In the genomic region with DNA sequence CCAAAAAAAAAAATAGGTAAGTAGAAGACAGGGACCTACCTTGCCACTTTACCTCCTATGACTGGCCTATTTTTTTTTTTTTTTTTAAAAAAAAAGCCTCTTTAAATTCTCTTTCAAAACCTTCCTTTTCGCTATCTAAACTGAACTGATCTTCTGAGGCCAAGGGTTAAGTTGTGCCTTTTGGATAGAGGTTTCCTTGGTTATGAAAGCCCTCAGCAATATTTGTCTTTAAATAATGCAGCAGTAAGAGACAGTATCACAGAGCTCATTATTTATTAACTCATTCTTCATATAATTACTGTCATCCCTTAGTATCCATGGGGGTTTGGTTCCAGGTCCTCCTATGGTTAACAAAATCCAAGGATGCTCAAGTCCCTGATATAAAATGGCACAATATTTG, we compare ENCODE assay signal across 30 cellular contexts. TPM values are rescaled to one million over a fixed set of nuclear protein-coding genes. Genes with fewer than 3 reads are reported as not detected.
"Had no signal": no experiment of that assay in that cellular context is flagged by ENCODE, and none has a peak within 500 bp of the region (broad histone marks: within the 10 kb centered on the region; RNA-seq: fewer than 3 reads in every experiment).

No MANE protein-coding gene starts in this region.

- H3K27me3 ChIP-seq: stomach, suprapubic skin, testis, thyroid gland, tibial artery, tibial nerve, transverse colon, upper lobe of left lung, upper lobe of right lung, uterus, vagina had no signal

- DNase-seq: stimulated activated CD4-positive, alpha-beta T cell treated with anti-CD3 and anti-CD28 coated beads, Interleukin-2, amount 100 ng/mL, for 48 hours; stimulated activated CD4-positive, alpha-beta T cell treated with anti-CD3 and anti-CD28 coated beads, Interleukin-4, amount 100 ng/mL, for 1 hour; stimulated activated CD4-positive, alpha-beta T cell treated with anti-CD3 and anti-CD28 coated beads, Interleukin-4, amount 100 ng/mL, for 24 hours; stimulated activated CD4-positive, alpha-beta T cell treated with anti-CD3 and anti-CD28 coated beads, Interleukin-4, amount 100 ng/mL, for 4 hours; stimulated activated CD8-positive, alpha-beta memory T cell treated with anti-CD3 and anti-CD28 coated beads, Interleukin-4, amount 100 ng/mL, for 48 hours; stimulated activated naive B cell treated with anti-CD40 and anti-IgM and Interleukin-4, amounts not matched to agents 10 μg/mL and 1 μg/mL and 100 μg/mL, for 72 hours; stimulated activated naive CD4-positive, alpha-beta T cell; stimulated activated naive CD4-positive, alpha-beta T cell treated with Interleukin-2 at 50 U/mL for 16 hours; stimulated activated naive CD8-positive, alpha-beta T cell treated with anti-CD3 and anti-CD28 coated beads, Interleukin-15, amount 100 ng/mL, for 72 hours; stimulated activated naive CD8-positive, alpha-beta T cell treated with anti-CD3 and anti-CD28 coated beads, Interleukin-15, Interleukin-2, amounts not matched to agents 100 U/mL and 50 U/mL, for 24 hours; stomach; substantia nigra; testis; thyroid gland; tibial artery; transverse colon; trophoblast cell; upper lobe of left lung; upper lobe of right lung; uterus had no signal

- H3K4me1 ChIP-seq: stomach, suprapubic skin, testis, thyroid gland, tibial artery, tibial nerve, upper lobe of left lung, upper lobe of right lung, uterus, vagina had no signal

- H3K27ac Mint-ChIP-seq: stimulated activated effector memory CD8-positive, alpha-beta T cell treated with anti-CD3 and anti-CD28 coated beads, Interleukin-12 subunit alpha, Interleukin-12 subunit beta, amount 100 ng/mL, for 72 hours; stimulated activated memory B cell treated with anti-CD40 and anti-IgM and Interleukin-4, amounts not matched to agents 10 μg/mL and 1 μg/mL and 100 μg/mL, for 72 hours; stimulated activated naive CD8-positive, alpha-beta T cell treated with anti-CD3 and anti-CD28 coated beads, Interleukin-15, Interleukin-2, amounts not matched to agents 100 ng/mL and 50 ng/mL, for 24 hours; type B pancreatic cell had no signal

- H3K27ac ChIP-seq: stomach, suprapubic skin, testis, thoracic aorta, thyroid gland, tibial artery, tibial nerve, transverse colon, upper lobe of left lung, upper lobe of right lung, uterus, vagina had no signal

- H3K27me3 Mint-ChIP-seq: stimulated activated memory B cell treated with anti-CD40 and anti-IgM and Interleukin-4, amounts not matched to agents 10 μg/mL and 1 μg/mL and 100 μg/mL, for 72 hours; stimulated activated naive B cell treated with anti-CD40 and anti-IgM and Interleukin-4, amounts not matched to agents 10 μg/mL and 1 μg/mL and 100 μg/mL, for 72 hours; stimulated activated naive CD8-positive, alpha-beta T cell treated with anti-CD3 and anti-CD28 coated beads, Interleukin-15, amount 100 ng/mL, for 72 hours; stimulated activated naive CD8-positive, alpha-beta T cell treated with anti-CD3 and anti-CD28 coated beads, Interleukin-15, Interleukin-2, amounts not matched to agents 100 ng/mL and 50 ng/mL, for 24 hours; type B pancreatic cell had no signal

- H3K36me3 ChIP-seq: thyroid gland, transverse colon, upper lobe of right lung, uterus had no signal

- H3K4me3 Mint-ChIP-seq: stimulated activated effector memory CD8-positive, alpha-beta T cell treated with anti-CD3 and anti-CD28 coated beads, Interleukin-12 subunit alpha, Interleukin-12 subunit beta, amount 100 ng/mL, for 72 hours; stimulated activated memory B cell treated with anti-CD40 and anti-IgM and Interleukin-4, amounts not matched to agents 10 μg/mL and 1 μg/mL and 100 μg/mL, for 72 hours; stimulated activated naive B cell treated with anti-CD40 and anti-IgM and Interleukin-4, amounts not matched to agents 10 μg/mL and 1 μg/mL and 100 μg/mL, for 72 hours; stimulated activated naive CD8-positive, alpha-beta T cell treated with anti-CD3 and anti-CD28 coated beads, Interleukin-15, amount 100 ng/mL, for 72 hours; stimulated activated naive CD8-positive, alpha-beta T cell treated with anti-CD3 and anti-CD28 coated beads, Interleukin-15, Interleukin-2, amounts not matched to agents 100 ng/mL and 50 ng/mL, for 24 hours; type B pancreatic cell had no signal

- FAIRE-seq: urothelium cell line had no signal

- ATAC-seq: stimulated activated effector memory CD8-positive, alpha-beta T cell treated with anti-CD3 and anti-CD28 coated beads, Interleukin-12 subunit alpha, Interleukin-12 subunit beta, amount 100 ng/mL, for 72 hours; stimulated activated memory B cell treated with anti-CD40 and anti-IgM and Interleukin-4, amounts not matched to agents 10 μg/mL and 1 μg/mL and 100 μg/mL, for 72 hours; stimulated activated naive B cell treated with anti-CD40 and anti-IgM and Interleukin-4, amounts not matched to agents 10 μg/mL and 1 μg/mL and 100 μg/mL, for 72 hours; stimulated activated naive CD8-positive, alpha-beta T cell treated with anti-CD3 and anti-CD28 coated beads, Interleukin-15, amount 100 ng/mL, for 72 hours; stimulated activated naive CD8-positive, alpha-beta T cell treated with anti-CD3 and anti-CD28 coated beads, Interleukin-15, Interleukin-2, amounts not matched to agents 100 U/mL and 50 U/mL, for 24 hours; upper lobe of right lung had no signal

- H3K9me3 ChIP-seq: stomach, suprapubic skin, testis, thoracic aorta, thyroid gland, tibial artery, tibial nerve, transverse colon, upper lobe of left lung, upper lobe of right lung, uterus, vagina had no signal

- H3K9me3 Mint-ChIP-seq: stimulated activated effector memory CD8-positive, alpha-beta T cell treated with anti-CD3 and anti-CD28 coated beads, Interleukin-12 subunit alpha, Interleukin-12 subunit beta, amount 100 ng/mL, for 72 hours; stimulated activated memory B cell treated with anti-CD40 and anti-IgM and Interleukin-4, amounts not matched to agents 10 μg/mL and 1 μg/mL and 100 μg/mL, for 72 hours; stimulated activated naive B cell treated with anti-CD40 and anti-IgM and Interleukin-4, amounts not matched to agents 10 μg/mL and 1 μg/mL and 100 μg/mL, for 72 hours; stimulated activated naive CD8-positive, alpha-beta T cell treated with anti-CD3 and anti-CD28 coated beads, Interleukin-15, Interleukin-2, amounts not matched to agents 100 ng/mL and 50 ng/mL, for 24 hours; type B pancreatic cell had no signal

- H3K4me3 ChIP-seq: stomach, suprapubic skin, testis, thoracic aorta, thyroid gland, tibial artery, tibial nerve, transverse colon, upper lobe of left lung, upper lobe of right lung, uterus, vagina had no signal

RNA-seq across cellular contexts. Expression of a gene that starts 49.0 kb away (rescaled TPM):
- total RNA-seq: temporal lobe had no signal
